Comparison of ENCODE assay signal across 27 cellular contexts in the genomic region with DNA sequence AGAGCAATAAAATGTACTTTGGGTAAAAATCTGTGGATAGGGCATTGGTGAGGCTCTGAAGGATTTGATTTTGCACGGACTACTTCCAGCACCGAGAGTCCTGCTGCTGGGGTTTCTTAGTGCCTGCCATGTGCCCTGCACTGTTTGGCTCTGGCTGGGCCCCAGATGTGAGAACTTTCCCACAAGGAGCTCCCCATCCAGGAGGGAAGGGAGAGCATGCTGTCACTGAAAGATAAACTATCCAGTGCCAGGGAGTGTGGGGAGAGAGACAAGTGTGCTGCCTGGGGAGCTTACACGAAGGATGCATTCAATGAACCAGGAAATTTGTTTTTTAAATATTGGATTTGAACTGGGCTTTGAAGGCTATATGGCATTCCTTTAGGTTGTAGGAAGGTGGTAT. TPM values are rescaled to one million over a fixed set of nuclear protein-coding genes. Genes with fewer than 3 reads are reported as not detected.
DNase-seq lines count a peak whose midpoint lies in the region; ATAC-seq and TF ChIP-seq lines count a peak whose summit lies in the region.
"Had no signal": no experiment of that assay in that cellular context is flagged by ENCODE, and none has a peak within 500 bp of the region (broad histone marks: within the 10 kb centered on the region; RNA-seq: fewer than 3 reads in every experiment).

No MANE protein-coding gene starts in this region.

- peak overlapping the region; percentile 55 to 82 for H3K27ac Mint-ChIP-seq in effector memory CD8-positive, alpha-beta T cell
- H3K27ac Mint-ChIP-seq in neural crest cell (ENCODE audit: unreplicated experiment): peak overlapping the region; percentile 21
- peak overlapping the region; percentile 66 for H3K27ac Mint-ChIP-seq in type B pancreatic cell
- H3K27ac Mint-ChIP-seq: activated naive CD4-positive, alpha-beta T cell treated with anti-CD3 and anti-CD28 coated beads, Interleukin-2, amount 10 ng/mL, durations not matched to agents 7 days and 5 days had no signal

- H3K36me3 Mint-ChIP-seq in effector memory CD8-positive, alpha-beta T cell (ENCODE audit: insufficient read depth): no peaks in the 10 kb centered on the region
- H3K36me3 Mint-ChIP-seq in neural crest cell (ENCODE audit: low read depth) (no peaks in the 10 kb centered on the region), type B pancreatic cell (peaks cover 8% of the 10 kb centered on the region)

- H3K4me1 Mint-ChIP-seq in effector memory CD8-positive, alpha-beta T cell (ENCODE audit: low read depth in 2 of 2): peaks cover 26 to 34% of the 10 kb centered on the region in 2 donors
- peaks cover 29% of the 10 kb centered on the region for H3K4me1 Mint-ChIP-seq in neural crest cell
- peaks cover 40% of the 10 kb centered on the region for H3K4me1 Mint-ChIP-seq in type B pancreatic cell (ENCODE audit: unreplicated experiment)

- TF ChIP-seq CTCF in neural crest cell (conservative IDR thresholded peaks at IDR 0.05) (no peak), type B pancreatic cell (conservative IDR thresholded peaks at IDR 0.05) (no peak)

- H3K9me3 Mint-ChIP-seq in effector memory CD8-positive, alpha-beta T cell: no peaks in the 10 kb centered on the region
- no peaks in the 10 kb centered on the region for H3K9me3 Mint-ChIP-seq in neural crest cell
- H3K9me3 Mint-ChIP-seq in type B pancreatic cell: no peaks in the 10 kb centered on the region
- H3K9me3 Mint-ChIP-seq: activated naive CD4-positive, alpha-beta T cell treated with anti-CD3 and anti-CD28 coated beads, Interleukin-2, amount 10 ng/mL, durations not matched to agents 7 days and 5 days had no signal

- no peak overlapping the region for H3K4me3 Mint-ChIP-seq in effector memory CD8-positive, alpha-beta T cell
- H3K4me3 Mint-ChIP-seq in neural crest cell (no peak overlapping the region), type B pancreatic cell (no peak overlapping the region)
- H3K4me3 Mint-ChIP-seq: activated naive CD4-positive, alpha-beta T cell treated with anti-CD3 and anti-CD28 coated beads, Interleukin-2, amount 10 ng/mL, durations not matched to agents 7 days and 5 days had no signal

- ATAC-seq in effector memory CD8-positive, alpha-beta T cell (replicated peaks): no peak
- ATAC-seq in GM21825 (IDR thresholded peaks at IDR 0.05; ENCODE audit: unreplicated experiment) (no peak), HG02642 (IDR thresholded peaks at IDR 0.05; ENCODE audit: poor library complexity, unreplicated experiment) (no peak)
- ATAC-seq: upper lobe of right lung had no signal

- peak; percentile 10 for DNase-seq in DMS53 (lab: John Stamatoyannopoulos, UW)
- no peak for DNase-seq in DMS53 treated with DMSO at 0.1 percent for 48 hours (lab: John Stamatoyannopoulos, UW; ENCODE audit: unreplicated experiment)
- no peak for DNase-seq in effector memory CD8-positive, alpha-beta T cell
- DNase-seq in neural crest cell (ENCODE audit: low read depth, low spot score): no peak
- no peak for DNase-seq in type B pancreatic cell (ENCODE audit: extremely low spot score, unreplicated experiment)
- DNase-seq in activated CD8-positive, alpha-beta memory T cell treated with anti-CD3 and anti-CD28 coated beads, Interleukin-2, amount 50 U/mL, for 48 hours: no peak
- DNase-seq: 8988T; activated CD4-positive, alpha-beta T cell treated with anti-CD3 and anti-CD28 coated beads, Interleukin-2, amount 50 U/mL, for 48 hours; activated naive CD4-positive, alpha-beta T cell treated with anti-CD3 and anti-CD28 coated beads, Interleukin-2, amount 10 ng/mL, durations not matched to agents 7 days and 5 days; amniotic stem cell; effector CD4-positive, alpha-beta T cell; erythroblast; foreskin fibroblast; left cardiac atrium; mesendoderm; NCI-H1048; NCI-H1694; NCI-H2171 treated with DMSO at 0.1 percent for 48 hours; NCI-H524 treated with DMSO at 0.1 percent for 48 hours; NK-92 treated with Interleukin-12 subunit alpha and Interleukin-12 subunit beta, amount 100 ng/mL, for 24 hours; occipital lobe; PC-9; stimulated activated CD4-positive, alpha-beta T cell treated with anti-CD3 and anti-CD28 coated beads, Interleukin-2, amount 100 ng/mL, for 24 hours; SW 1271; upper lobe of right lung had no signal

- no peaks in the 10 kb centered on the region for H3K27me3 Mint-ChIP-seq in effector memory CD8-positive, alpha-beta T cell
- H3K27me3 Mint-ChIP-seq in neural crest cell (ENCODE audit: low read depth): no peaks in the 10 kb centered on the region
- H3K27me3 Mint-ChIP-seq in type B pancreatic cell: no peaks in the 10 kb centered on the region
- H3K27me3 Mint-ChIP-seq: activated naive CD4-positive, alpha-beta T cell treated with anti-CD3 and anti-CD28 coated beads, Interleukin-2, amount 10 ng/mL, durations not matched to agents 7 days and 5 days had no signal

RNA-seq across cellular contexts. Expression of a gene that starts 30.2 kb away (rescaled TPM):
- total RNA-seq in neural crest cell: 38.7 and 42.1 TPM in 2 replicates
- 96.7 and 112 TPM in 2 replicates for total RNA-seq in type B pancreatic cell (ENCODE audit: low replicate concordance)
